In genomic region chr2:170930132-170931109, GRCh38 we compare ENCODE assay signal across 1 cellular context.
TF ChIP-seq lines count a peak whose summit lies in the region.

No MANE protein-coding gene starts in this region.

TF ChIP-seq in K562, 482 proteins besides CTCF, POLR2A, EP300 and RAD21 (continued from another document and continues in another):
- TF ChIP-seq ZNF76 (CRISPR knock-in tag; IDR thresholded peaks at IDR 0.05; ENCODE audit: borderline replicate concordance) (no peak), COPS2 (conservative IDR thresholded peaks at IDR 0.05) (no peak), ARID4B (CRISPR knock-in tag; IDR thresholded peaks at IDR 0.05) (peak; percentile 61; the same call in 1 of the 2 replicates), TGIF2 (CRISPR knock-in tag; IDR thresholded peaks at IDR 0.05) (no peak), GTF3C2 (IDR thresholded peaks at IDR 0.05; ENCODE audit: borderline replicate concordance, extremely low read depth, insufficient read length) (no peak), YY1 (IDR thresholded peaks at IDR 0.05; ENCODE audit: borderline replicate concordance in 1 of 3, control insufficient read depth in 1 of 3, extremely low read depth in 1 of 3, insufficient read depth in 3 of 3, insufficient read length in 1 of 3, insufficient replicate concordance in 2 of 3, low read depth in 1 of 3, low read length in 2 of 3) (peak; percentile 18 to 88 (median 64)), ZKSCAN8 (CRISPR knock-in tag; IDR thresholded peaks at IDR 0.05) (no peak), FOXK2 (conservative IDR thresholded peaks at IDR 0.05 in 1 of 2, IDR thresholded peaks at IDR 0.05 in 1 of 2; ENCODE audit: low read depth in 2 of 2) (no peak; a peak in 1 of 4 replicates), ARID1B (IDR thresholded peaks at IDR 0.05) (no peak), NCOA2 (IDR thresholded peaks at IDR 0.05; ENCODE audit: partially characterized antibody in 2 of 2) (no peak), FIP1L1 (IDR thresholded peaks at IDR 0.05; ENCODE audit: low read depth, low read length, poor library complexity, severe bottlenecking) (no peak), ZNF316 (IDR thresholded peaks at IDR 0.05) (no peak), MECOM (CRISPR knock-in tag; IDR thresholded peaks at IDR 0.05) (0 out of 2 replicates have a peak, but pooled peaks have one; percentile 15), ZBTB5 (IDR thresholded peaks at IDR 0.05) (no peak), VEZF1 (CRISPR knock-in tag; IDR thresholded peaks at IDR 0.05) (no peak), MCM7 (IDR thresholded peaks at IDR 0.05) (no peak), ZBTB1 (CRISPR knock-in tag; IDR thresholded peaks at IDR 0.05; ENCODE audit: borderline replicate concordance, low read depth) (peak; percentile 25; the same call in 1 of the 2 replicates), ELF1 (tag; IDR thresholded peaks at IDR 0.05) (peak; percentile 69), MED1 (CRISPR knock-in tag; IDR thresholded peaks at IDR 0.05; ENCODE audit: borderline replicate concordance) (no peak), BCLAF1 (IDR thresholded peaks at IDR 0.05; ENCODE audit: borderline replicate concordance in 1 of 2, control insufficient read depth in 1 of 2, low read depth in 2 of 2, low read length in 1 of 2) (peak in 1 of 2 experiments; percentile 94; a peak in 2 of 4 replicates), MAFK (IDR thresholded peaks at IDR 0.05; ENCODE audit: low read length) (0 out of 2 replicates have a peak, but pooled peaks have one; percentile 21), ZNF165 (CRISPR knock-in tag; IDR thresholded peaks at IDR 0.05; ENCODE audit: borderline replicate concordance) (no peak), SP2 (IDR thresholded peaks at IDR 0.05; ENCODE audit: extremely low read depth, low read depth, low read length, poor library complexity, severe bottlenecking) (no peak), ZNF263 (CRISPR knock-in tag; IDR thresholded peaks at IDR 0.05; ENCODE audit: borderline replicate concordance) (no peak), CUX1 (CRISPR knock-in tag; IDR thresholded peaks at IDR 0.05) (no peak), NCOA1 (IDR thresholded peaks at IDR 0.05; ENCODE audit: low read depth) (peak; percentile 74), ATF1 (CRISPR knock-in tag; IDR thresholded peaks at IDR 0.05) (no peak), ATF1 (tag; IDR thresholded peaks at IDR 0.05) (0 out of 2 replicates have a peak, but pooled peaks have one; percentile 21), GTF2B (IDR thresholded peaks at IDR 0.05; ENCODE audit: extremely low read depth, insufficient read length) (no peak), KLF16 (IDR thresholded peaks at IDR 0.05) (no peak), PKNOX1 (IDR thresholded peaks at IDR 0.05) (peak; percentile 88), BRD4 (IDR thresholded peaks at IDR 0.05) (no peak), DNMT1 (IDR thresholded peaks at IDR 0.05) (no peak), ZBTB2 (IDR thresholded peaks at IDR 0.05) (no peak), RBBP5 (IDR thresholded peaks at IDR 0.05; ENCODE audit: borderline replicate concordance, insufficient read depth, low read length, poor library complexity, severe bottlenecking) (no peak)
